Comparison of ENCODE assay signal across 17 cellular contexts in the genomic region with DNA sequence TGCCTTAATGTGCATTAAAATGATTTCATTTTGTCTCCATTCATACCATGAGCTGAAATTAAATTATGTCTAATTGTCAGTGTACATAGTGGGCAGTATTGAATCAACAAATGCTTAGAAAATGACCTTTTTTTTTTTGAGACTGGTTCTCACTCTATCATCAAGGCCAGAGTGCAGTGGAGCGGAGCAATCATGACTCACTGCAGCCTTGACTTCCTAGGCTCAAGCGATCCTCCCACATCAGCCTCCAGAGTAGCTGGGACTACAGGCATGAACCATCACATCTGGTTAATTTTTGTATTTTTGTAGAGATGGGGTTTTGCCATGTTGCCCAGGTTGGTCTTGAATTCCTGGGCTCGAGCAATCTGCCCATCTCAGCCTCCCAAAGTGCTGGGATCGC.
DNase-seq lines count a peak whose midpoint lies in the region; ATAC-seq and TF ChIP-seq lines count a peak whose summit lies in the region.
"Had no signal": no experiment of that assay in that cellular context is flagged by ENCODE, and none has a peak within 500 bp of the region (broad histone marks: within the 10 kb centered on the region; RNA-seq: fewer than 3 reads in every experiment).

No MANE protein-coding gene starts in this region.

- ATAC-seq in HG03460 (IDR thresholded peaks at IDR 0.05; ENCODE audit: unreplicated experiment): no peak
- ATAC-seq: GM23338 had no signal

- 98% methylated on average over 4 of the region's 4 CpGs for WGBS in prostate gland

- DNase-seq in Daoy (ENCODE audit: low read depth): peak; percentile 58
- peak; percentile 50 for DNase-seq in M059J (ENCODE audit: low read depth)
- DNase-seq in dorsolateral prefrontal cortex: no peak
- DNase-seq in kidney glomerular epithelial cell (lab: John Stamatoyannopoulos, UW): no peak
- DNase-seq in prostate gland (ENCODE audit: low spot score): no peak
- DNase-seq: 8988T; Calu3; CD4-positive, alpha-beta T cell; DMS 273 treated with DMSO at 0.1 percent for 48 hours; DMS79 treated with DMSO at 0.1 percent for 48 hours; GDM1; H9; KBM-7 had no signal

- H3K4me1 ChIP-seq in prostate gland (replicated peaks): no peaks in the 10 kb centered on the region

- intact Hi-C loops in dorsolateral prefrontal cortex (cut with DNase I) (loop anchor here in 1 of 2 donors (5.0 kb wide), 1 partner anchor 74 kb away; no protein-coding TSS in a partner anchor), prostate gland (cut with DNase I) (no loop called here)

- no peak for TF ChIP-seq POLR2A in prostate gland (IDR thresholded peaks at IDR 0.05)

- no peaks in the 10 kb centered on the region for H3K9me3 ChIP-seq in prostate gland

- H3K27me3 ChIP-seq in dorsolateral prefrontal cortex (no peaks in the 10 kb centered on the region), prostate gland (replicated peaks; ENCODE audit: insufficient read depth) (no peaks in the 10 kb centered on the region)
- H3K27me3 ChIP-seq: BLaER1 treated with 17β-estradiol and CSF1 and Interleukin-3, amounts not matched to agents 10 nM and 100 nM had no signal

- H3K36me3 ChIP-seq in prostate gland: no peaks in the 10 kb centered on the region
- H3K36me3 ChIP-seq: BLaER1 treated with 17β-estradiol and CSF1 and Interleukin-3, amounts not matched to agents 10 nM and 100 nM had no signal

- H3K27ac ChIP-seq in dorsolateral prefrontal cortex (peak overlapping the region in 36 of 59 donors; percentile 7 to 93 (median 77)), prostate gland (no peak overlapping the region)
- H3K27ac ChIP-seq: BLaER1 treated with 17β-estradiol and CSF1 and Interleukin-3, amounts not matched to agents 10 nM and 100 nM had no signal

- TF ChIP-seq CTCF in dorsolateral prefrontal cortex (IDR thresholded peaks at IDR 0.05 in 54 of 56, conservative IDR thresholded peaks at IDR 0.05 in 2 of 56; ENCODE audit: low read depth in 1 of 56, partially characterized antibody in 56 of 56) (no peak), prostate gland (IDR thresholded peaks at IDR 0.05) (no peak)

- H3K4me3 ChIP-seq in dorsolateral prefrontal cortex (no peak overlapping the region), prostate gland (no peak overlapping the region)
- H3K4me3 ChIP-seq: BLaER1 treated with 17β-estradiol and CSF1 and Interleukin-3, amounts not matched to agents 10 nM and 100 nM; GM23338 had no signal

TF ChIP-seq in PFSK-1, 5 proteins besides CTCF, POLR2A, EP300 and RAD21:
- TF ChIP-seq TAF1 (IDR thresholded peaks at IDR 0.05; ENCODE audit: borderline replicate concordance, insufficient read depth, low read length): 0 out of 2 replicates have a peak, but pooled peaks have one; percentile 26
- no peak for TF ChIP-seq SIN3A (IDR thresholded peaks at IDR 0.05; ENCODE audit: borderline replicate concordance, insufficient read depth, low read length)
- TF ChIP-seq POLR2AphosphoS5 (IDR thresholded peaks at IDR 0.05; ENCODE audit: low read depth, low read length): no peak
- TF ChIP-seq FOXP2 (optimal IDR thresholded peaks at IDR 0.05; ENCODE audit: borderline replicate concordance, extremely low read depth, extremely low read length, insufficient read depth): no peak
- TF ChIP-seq REST (IDR thresholded peaks at IDR 0.05; ENCODE audit: insufficient read depth in 1 of 2, low read depth in 2 of 2, low read length in 2 of 2): peak in 1 of 2 experiments; percentile 53; a peak in 1 of 4 replicates

Comparison
In these comparisons a context has a peak if more than half of its experiments do, and no peak if none do; other contexts are left out.
1. DNase-seq: peak in Daoy (single experiment) and M059J (single experiment); none in dorsolateral prefrontal cortex (0 of 10), kidney glomerular epithelial cell (single experiment) and prostate gland (single experiment).
2. H3K27ac ChIP-seq: peak in dorsolateral prefrontal cortex (36 of 59); none in prostate gland (0 of 2).